In genomic region chr2:239939736-239940483, GRCh38 we compare ENCODE assay signal across 22 cellular contexts.
DNase-seq lines count a peak whose midpoint lies in the region; ATAC-seq, FAIRE-seq and TF ChIP-seq lines count a peak whose summit lies in the region.
"Had no signal": no experiment of that assay in that cellular context is flagged by ENCODE, and none has a peak within 500 bp of the region (broad histone marks: within the 10 kb centered on the region; RNA-seq: fewer than 3 reads in every experiment).

No MANE protein-coding gene starts in this region.

- TF ChIP-seq CTCF in dorsolateral prefrontal cortex (IDR thresholded peaks at IDR 0.05 in 54 of 56, conservative IDR thresholded peaks at IDR 0.05 in 2 of 56; ENCODE audit: low read depth in 1 of 56, partially characterized antibody in 56 of 56) (no peak), right lobe of liver (IDR thresholded peaks at IDR 0.05) (no peak), prostate gland (IDR thresholded peaks at IDR 0.05) (no peak)

- FAIRE-seq in urothelium cell line (lab: Jason Lieb, UNC): peak; percentile 9
- FAIRE-seq: endothelial cell of umbilical vein had no signal

- WGBS in right lobe of liver (ENCODE audit: insufficient coverage, low coverage, low lambda C conversion rate, missing lambda C conversion rate): 93% methylated on average over 3 of the region's 14 CpGs
- WGBS in prostate gland: 88% methylated on average over 13 of the region's 14 CpGs

- H3K4me3 ChIP-seq in dorsolateral prefrontal cortex: no peak overlapping the region
- H3K4me3 ChIP-seq in right lobe of liver: no peak overlapping the region
- no peak overlapping the region for H3K4me3 ChIP-seq in prostate gland

- ATAC-seq in right lobe of liver: no peak
- ATAC-seq: activated CD8-positive, alpha-beta T cell treated with anti-CD3 and anti-CD28 coated beads, Interleukin-2, amount 10 ng/mL, durations not matched to agents 7 days and 5 days had no signal

- DNase-seq in activated effector memory CD4-positive, alpha-beta T cell treated with anti-CD3 and anti-CD28 coated beads, Interleukin-2, amount 50 U/mL, for 16 hours: peak; percentile 39
- DNase-seq in activated effector memory CD4-positive, alpha-beta T cell treated with Interleukin-2 at 50 U/mL for 16 hours: no peak
- DNase-seq in dorsolateral prefrontal cortex (peak in 6 of 10 donors; percentile 1 to 29 (median 22)), right lobe of liver (peak; percentile 17 to 38 (median 19)), urothelium cell line (ENCODE audit: low spot score) (no peak), prostate gland (ENCODE audit: low spot score) (no peak), RKO (ENCODE audit: low spot score) (no peak), pons (ENCODE audit: low spot score) (no peak)
- DNase-seq: activated CD8-positive, alpha-beta T cell treated with anti-CD3 and anti-CD28 coated beads, Interleukin-2, amount 10 ng/mL, durations not matched to agents 7 days and 5 days; activated gamma-delta T cell; CD4-positive, CD25-positive, alpha-beta regulatory T cell; cortex of kidney; foreskin fibroblast; GF-D8; naive B cell; NCI-H1092 treated with DMSO at 0.1 percent for 48 hours; NCI-H524 treated with DMSO at 0.1 percent for 48 hours; stimulated activated CD4-positive, alpha-beta T cell treated with anti-CD3 and anti-CD28 coated beads, Interleukin-12 subunit alpha, Interleukin-12 subunit beta, amount 100 ng/mL, for 4 hours; T-helper 2 cell had no signal

- intact Hi-C loops in dorsolateral prefrontal cortex (cut with DNase I) (loop anchor here (5.0 to 10.0 kb wide), 4 partner anchors 47 to 905 kb away; no protein-coding TSS in a partner anchor), right lobe of liver (cut with DNase I) (no loop called here), prostate gland (cut with DNase I) (no loop called here)

- H3K4me1 ChIP-seq in right lobe of liver: no peaks in the 10 kb centered on the region
- H3K4me1 ChIP-seq in prostate gland (replicated peaks): peaks cover 2% of the 10 kb centered on the region
- H3K4me1 ChIP-seq: parathyroid adenoma had no signal

- H3K27me3 ChIP-seq in dorsolateral prefrontal cortex (no peaks in the 10 kb centered on the region), right lobe of liver (no peaks in the 10 kb centered on the region), prostate gland (replicated peaks; ENCODE audit: insufficient read depth) (no peaks in the 10 kb centered on the region)

- TF ChIP-seq POLR2A in right lobe of liver (IDR thresholded peaks at IDR 0.05): no peak
- TF ChIP-seq POLR2A in prostate gland (IDR thresholded peaks at IDR 0.05): no peak

- H3K9me3 ChIP-seq in right lobe of liver (no peaks in the 10 kb centered on the region), prostate gland (no peaks in the 10 kb centered on the region)

- no peak overlapping the region for H3K27ac ChIP-seq in dorsolateral prefrontal cortex
- no peak overlapping the region for H3K27ac ChIP-seq in right lobe of liver
- no peak overlapping the region for H3K27ac ChIP-seq in prostate gland
- H3K27ac ChIP-seq: KMS-11, parathyroid adenoma had no signal

- H3K36me3 ChIP-seq in right lobe of liver: no peaks in the 10 kb centered on the region
- no peaks in the 10 kb centered on the region for H3K36me3 ChIP-seq in prostate gland

Comparison
In these comparisons a context has a peak if more than half of its experiments do, and no peak if none do; other contexts are left out.
1. DNase-seq: peak in activated effector memory CD4-positive, alpha-beta T cell treated with anti-CD3 and anti-CD28 coated beads, Interleukin-2, amount 50 U/mL, for 16 hours (single experiment), dorsolateral prefrontal cortex (6 of 10) and right lobe of liver (3 of 3); none in activated effector memory CD4-positive, alpha-beta T cell treated with Interleukin-2 at 50 U/mL for 16 hours (single experiment), urothelium cell line (single experiment), prostate gland (single experiment), RKO (single experiment) and pons (single experiment).
2. intact Hi-C loops: an anchor here in dorsolateral prefrontal cortex (5.0 to 10.0 kb wide); none called in right lobe of liver and prostate gland.